ENCODE assay signal across 20 cellular contexts in genomic region chr2:207229161-207229560, GRCh38.
A peak's percentile ranks its signal among the peaks of the same experiment; 100 is the strongest.
DNase-seq lines count a peak whose midpoint lies in the region; ATAC-seq and FAIRE-seq lines count a peak whose summit lies in the region.
"Had no signal": no experiment of that assay in that cellular context is flagged by ENCODE, and none has a peak within 500 bp of the region (broad histone marks: within the 10 kb centered on the region; RNA-seq: fewer than 3 reads in every experiment).

No MANE protein-coding gene starts in this region.

- peak overlapping the region; percentile 39 for H3K27ac Mint-ChIP-seq in activated CD4-positive, alpha-beta T cell treated with anti-CD3 and anti-CD28 coated beads, Interleukin-2, amount 10 ng/mL, durations not matched to agents 7 days and 5 days
- H3K27ac Mint-ChIP-seq in stimulated activated memory B cell treated with anti-CD40 and anti-IgM and Interleukin-4, amounts not matched to agents 10 μg/mL and 1 μg/mL and 100 μg/mL, for 72 hours, result peak overlapping the region; percentile 23
- H3K27ac Mint-ChIP-seq: B cell; CD4-positive, alpha-beta T cell; GM23338 had no signal

- peak overlapping the region in 1 of 2 experiments; percentile 11 for H2BK12ac ChIP-seq in mesenchymal stem cell (ENCODE audit: low read length in 2 of 2)

- no peak overlapping the region for H4K91ac ChIP-seq in mesenchymal stem cell (ENCODE audit: low read length)

- no peaks in the 10 kb centered on the region for H3K36me3 Mint-ChIP-seq in activated CD4-positive, alpha-beta T cell treated with anti-CD3 and anti-CD28 coated beads, Interleukin-2, amount 10 ng/mL, durations not matched to agents 7 days and 5 days (ENCODE audit: low read depth)
- H3K36me3 Mint-ChIP-seq in stimulated activated memory B cell treated with anti-CD40 and anti-IgM and Interleukin-4, amounts not matched to agents 10 μg/mL and 1 μg/mL and 100 μg/mL, for 72 hours, result peaks cover 8% of the 10 kb centered on the region

- no peak overlapping the region for H2BK120ac ChIP-seq in mesenchymal stem cell (ENCODE audit: low read depth, low read length)

- H3K14ac ChIP-seq in mesenchymal stem cell (ENCODE audit: low read length in 2 of 2), result no peak overlapping the region

- no peak overlapping the region for H2AFZ ChIP-seq in mesenchymal stem cell (ENCODE audit: low read depth, low read length)
- H2AFZ ChIP-seq: GM23338 had no signal

- peaks cover 41% of the 10 kb centered on the region for H3K4me1 Mint-ChIP-seq in activated CD4-positive, alpha-beta T cell treated with anti-CD3 and anti-CD28 coated beads, Interleukin-2, amount 10 ng/mL, durations not matched to agents 7 days and 5 days
- H3K4me1 Mint-ChIP-seq in stimulated activated memory B cell treated with anti-CD40 and anti-IgM and Interleukin-4, amounts not matched to agents 10 μg/mL and 1 μg/mL and 100 μg/mL, for 72 hours, result peaks cover 42% of the 10 kb centered on the region

- H3K27me3 ChIP-seq in mesenchymal stem cell (ENCODE audit: control insufficient read depth in 1 of 2, insufficient read depth in 1 of 2, low read length in 2 of 2) (no peaks in the 10 kb centered on the region), small intestine (ENCODE audit: control insufficient read depth in 2 of 2, insufficient read depth in 2 of 2, low read length in 2 of 2) (no peaks in the 10 kb centered on the region)

- H3K4me1 ChIP-seq in mesenchymal stem cell (ENCODE audit: control insufficient read depth, insufficient read depth, low read depth, low read length) (peaks cover 7% of the 10 kb centered on the region), small intestine (ENCODE audit: control insufficient read depth in 2 of 2, insufficient read depth in 1 of 2, low read depth in 1 of 2, low read length in 1 of 2) (peaks cover 0 to 4% of the 10 kb centered on the region in 2 donors)

- no peak overlapping the region for H4K8ac ChIP-seq in mesenchymal stem cell (ENCODE audit: low read length)

- CTCF ChIA-PET in activated CD4-positive, alpha-beta T cell treated with anti-CD3 and anti-CD28 coated beads, Interleukin-2, amount 10 ng/mL, durations not matched to agents 7 days and 5 days (lab: Charles Lee), result no interaction called here

- no peak overlapping the region for H3K4ac ChIP-seq in mesenchymal stem cell (ENCODE audit: low read depth in 1 of 2, low read length in 2 of 2)

- H3K27ac ChIP-seq in mesenchymal stem cell (ENCODE audit: low read length, poor library complexity, severe bottlenecking) (no peak overlapping the region), small intestine (ENCODE audit: low read depth in 1 of 2, low read length in 1 of 2) (no peak overlapping the region)

- no peaks in the 10 kb centered on the region for H3K27me3 Mint-ChIP-seq in activated CD4-positive, alpha-beta T cell treated with anti-CD3 and anti-CD28 coated beads, Interleukin-2, amount 10 ng/mL, durations not matched to agents 7 days and 5 days
- H3K27me3 Mint-ChIP-seq in stimulated activated memory B cell treated with anti-CD40 and anti-IgM and Interleukin-4, amounts not matched to agents 10 μg/mL and 1 μg/mL and 100 μg/mL, for 72 hours, result no peaks in the 10 kb centered on the region
- H3K27me3 Mint-ChIP-seq: CD4-positive, alpha-beta T cell had no signal

- H3K79me1 ChIP-seq in mesenchymal stem cell (replicated peaks; ENCODE audit: low read length, poor library complexity, severe bottlenecking), result no peaks in the 10 kb centered on the region

- no peak for FAIRE-seq in small intestine (lab: Jason Lieb, UNC)
- FAIRE-seq: G401.6, GM12891 had no signal

- H3K36me3 ChIP-seq in mesenchymal stem cell (ENCODE audit: control insufficient read depth in 1 of 2, insufficient read depth in 2 of 2, low read depth in 1 of 2, low read length in 2 of 2), result no peaks in the 10 kb centered on the region
- no peaks in the 10 kb centered on the region for H3K36me3 ChIP-seq in small intestine (ENCODE audit: control insufficient read depth in 2 of 2, insufficient read depth in 2 of 2, low read length in 2 of 2)

- H3K9ac ChIP-seq in mesenchymal stem cell (ENCODE audit: low read length), result no peak overlapping the region

- peak overlapping the region; percentile 74 for H2BK15ac ChIP-seq in mesenchymal stem cell (ENCODE audit: low read depth, poor library complexity, severe bottlenecking)

- H3K9me3 ChIP-seq in mesenchymal stem cell (ENCODE audit: control insufficient read depth, low read length), result no peaks in the 10 kb centered on the region
- no peaks in the 10 kb centered on the region for H3K9me3 ChIP-seq in small intestine (ENCODE audit: control insufficient read depth, low read depth)

- no peak for DNase-seq in activated CD4-positive, alpha-beta T cell treated with anti-CD3 and anti-CD28 coated beads, Interleukin-2, amount 10 ng/mL, durations not matched to agents 7 days and 5 days
- no peak for DNase-seq in activated CD4-positive, alpha-beta T cell treated with anti-CD3 and anti-CD28 coated beads for 4 hours
- DNase-seq in dermis blood vessel endothelial cell (peak; percentile 52), mesenchymal stem cell (no peak), AG20443 (ENCODE audit: low spot score) (no peak), small intestine (no peak), medulla oblongata (ENCODE audit: extremely low spot score) (no peak)
- DNase-seq: 8988T; ACHN; C1 segment of cervical spinal cord; Calu3; CD4-positive, alpha-beta T cell; DMS 273 treated with DMSO at 0.1 percent for 48 hours; EL; H7 had no signal

- ATAC-seq in stimulated activated memory B cell treated with anti-CD40 and anti-IgM and Interleukin-4, amounts not matched to agents 10 μg/mL and 1 μg/mL and 100 μg/mL, for 72 hours, result no peak
- ATAC-seq: GM23338 had no signal

- WGBS in mesenchymal stem cell, result 66% methylated on average over 3 of the region's 3 CpGs
- 43 to 62% (median 60%) methylated on average over 3 of the region's 3 CpGs for WGBS in small intestine, 3 donors

- H3K4me3 Mint-ChIP-seq in activated CD4-positive, alpha-beta T cell treated with anti-CD3 and anti-CD28 coated beads, Interleukin-2, amount 10 ng/mL, durations not matched to agents 7 days and 5 days, result no peak overlapping the region
- no peak overlapping the region for H3K4me3 Mint-ChIP-seq in stimulated activated memory B cell treated with anti-CD40 and anti-IgM and Interleukin-4, amounts not matched to agents 10 μg/mL and 1 μg/mL and 100 μg/mL, for 72 hours
- H3K4me3 Mint-ChIP-seq: B cell; CD4-positive, alpha-beta T cell; GM23338 had no signal

- H3K23ac ChIP-seq in mesenchymal stem cell (ENCODE audit: low read length in 2 of 2), result no peak overlapping the region

- H3K4me3 ChIP-seq in mesenchymal stem cell (ENCODE audit: insufficient read depth in 1 of 2, low read depth in 1 of 2, low read length in 2 of 2) (no peak overlapping the region), small intestine (ENCODE audit: low read depth in 1 of 2, low read length in 2 of 2) (no peak overlapping the region)
- H3K4me3 ChIP-seq: GM23338 had no signal

- POLR2A ChIA-PET in activated CD4-positive, alpha-beta T cell treated with anti-CD3 and anti-CD28 coated beads, Interleukin-2, amount 10 ng/mL, durations not matched to agents 7 days and 5 days (lab: Charles Lee), result no interaction called here

- H3K9me3 Mint-ChIP-seq in activated CD4-positive, alpha-beta T cell treated with anti-CD3 and anti-CD28 coated beads, Interleukin-2, amount 10 ng/mL, durations not matched to agents 7 days and 5 days, result peaks cover 2% of the 10 kb centered on the region
- H3K9me3 Mint-ChIP-seq in stimulated activated memory B cell treated with anti-CD40 and anti-IgM and Interleukin-4, amounts not matched to agents 10 μg/mL and 1 μg/mL and 100 μg/mL, for 72 hours, result peaks cover 3% of the 10 kb centered on the region
- H3K9me3 Mint-ChIP-seq: CD4-positive, alpha-beta T cell; GM23338 had no signal

- no peak overlapping the region for H2AK5ac ChIP-seq in mesenchymal stem cell (ENCODE audit: low read length, severe bottlenecking)

- no peak overlapping the region for H3K4me2 ChIP-seq in mesenchymal stem cell (ENCODE audit: low read length, poor library complexity, severe bottlenecking)
- H3K4me2 ChIP-seq: GM23338 had no signal

- no peak overlapping the region for H2BK5ac ChIP-seq in mesenchymal stem cell (ENCODE audit: low read depth, low read length, poor library complexity, severe bottlenecking)

- H3K18ac ChIP-seq in mesenchymal stem cell (ENCODE audit: low read depth in 1 of 2, low read length in 2 of 2), result no peak overlapping the region
